Comparison of ENCODE assay signal across 19 cellular contexts in genomic region chr3:168990111-168990510, GRCh38.
DNase-seq lines count a peak whose midpoint lies in the region; ATAC-seq, FAIRE-seq and TF ChIP-seq lines count a peak whose summit lies in the region.
"Had no signal": no experiment of that assay in that cellular context is flagged by ENCODE, and none has a peak within 500 bp of the region (broad histone marks: within the 10 kb centered on the region; RNA-seq: fewer than 3 reads in every experiment).

No MANE protein-coding gene starts in this region.

- no peaks in the 10 kb centered on the region; the same call in 1 of the 2 replicates for H3K9me2 ChIP-seq in PC-9 (ENCODE audit: insufficient read depth)

- H3K27me3 ChIP-seq in HepG2 (ENCODE audit: control insufficient read depth in 1 of 2, insufficient read depth in 2 of 2, low read length in 2 of 2) = no peaks in the 10 kb centered on the region
- no peaks in the 10 kb centered on the region for H3K27me3 ChIP-seq in right lobe of liver
- H3K27me3 ChIP-seq in keratinocyte (ENCODE audit: control insufficient read depth, extremely low read depth, insufficient read depth, low read length) = no peaks in the 10 kb centered on the region
- H3K27me3 ChIP-seq in smooth muscle cell (ENCODE audit: low read depth) = no peaks in the 10 kb centered on the region
- H3K27me3 ChIP-seq in PC-9 (ENCODE audit: insufficient read depth, low read depth) = no peaks in the 10 kb centered on the region
- H3K27me3 ChIP-seq: BE2C had no signal

- H3F3A ChIP-seq in smooth muscle cell (ENCODE audit: low read depth) (no peaks in the 10 kb centered on the region), PC-9 (ENCODE audit: insufficient read depth, low read depth) (no peaks in the 10 kb centered on the region)

- CTCF ChIA-PET in HepG2 (lab: Yijun Ruan, JAX; ENCODE audit: low intra/inter-chr PET ratio, low total read pairs) (no interaction called here), PC-9 (lab: Charles Lee) (no interaction called here)

- ATAC-seq in HepG2 (no peak), right lobe of liver (no peak)

- 0 out of 2 replicates have a peak overlapping the region, but pooled peaks have one; percentile 15 for H3K4me2 ChIP-seq in HepG2 (ENCODE audit: low read depth, low read length)
- H3K4me2 ChIP-seq in keratinocyte (ENCODE audit: control insufficient read depth, extremely low read depth, insufficient read depth, low read depth, low read length) = no peak overlapping the region
- H3K4me2 ChIP-seq in smooth muscle cell = peak overlapping the region; percentile 20
- no peak overlapping the region for H3K4me2 ChIP-seq in PC-9

- dilution Hi-C loops in keratinocyte (cut with MboI; ENCODE audit: extremely low pct_ligation_motif_present, low sequenced_read_pairs) = no loop called here

- FAIRE-seq in HepG2 (lab: Jason Lieb, UNC) = no peak
- no peak for FAIRE-seq in keratinocyte (lab: Jason Lieb, UNC)

- TF ChIP-seq POLR2A in HepG2 (IDR thresholded peaks at IDR 0.05; ENCODE audit: insufficient read depth in 1 of 2, low read depth in 2 of 2, low read length in 2 of 2) = no peak
- no peak for TF ChIP-seq POLR2A in right lobe of liver (IDR thresholded peaks at IDR 0.05)

- no peaks in the 10 kb centered on the region for H3K9me1 ChIP-seq in keratinocyte (ENCODE audit: control insufficient read depth, extremely low read depth, insufficient read depth, low read length)

- POLR2A ChIA-PET in HepG2 (lab: Yijun Ruan, JAX) = no interaction called here
- POLR2A ChIA-PET in PC-9 (lab: Charles Lee; ENCODE audit: unreplicated experiment) = no interaction called here

- H4K20me1 ChIP-seq in HepG2 (ENCODE audit: insufficient read depth, low read length) = no peaks in the 10 kb centered on the region
- H4K20me1 ChIP-seq in keratinocyte (ENCODE audit: control insufficient read depth, extremely low read depth, insufficient read depth, low read length) = no peaks in the 10 kb centered on the region
- H4K20me1 ChIP-seq in smooth muscle cell (ENCODE audit: low read depth) = no peaks in the 10 kb centered on the region
- H4K20me1 ChIP-seq in PC-9 (ENCODE audit: insufficient read depth) = no peaks in the 10 kb centered on the region

- intact Hi-C loops in HepG2 (cut with micrococcal nuclease; ENCODE audit: unreplicated experiment) = no loop called here
- intact Hi-C loops in right lobe of liver (cut with DNase I) = no loop called here
- intact Hi-C loops in PC-9 (cut with micrococcal nuclease; ENCODE audit: unreplicated experiment) = no loop called here

- H3K36me3 ChIP-seq in HepG2 (replicated peaks in 1 of 2; ENCODE audit: control insufficient read depth in 1 of 2, insufficient read depth in 2 of 2, low read length in 2 of 2) (no peaks in the 10 kb centered on the region), right lobe of liver (no peaks in the 10 kb centered on the region), keratinocyte (ENCODE audit: control insufficient read depth in 2 of 2, extremely low read depth in 1 of 2, insufficient read depth in 2 of 2, low read length in 2 of 2) (no peaks in the 10 kb centered on the region), smooth muscle cell (ENCODE audit: low read depth) (no peaks in the 10 kb centered on the region), PC-9 (ENCODE audit: low read depth) (no peaks in the 10 kb centered on the region)
- H3K36me3 ChIP-seq: BE2C had no signal

- 63% methylated on average over 2 of the region's 2 CpGs for WGBS in HepG2 (ENCODE audit: low lambda C conversion rate)
- 51% methylated on average over 2 of the region's 2 CpGs for WGBS in right lobe of liver (ENCODE audit: insufficient coverage, low coverage, low lambda C conversion rate, missing lambda C conversion rate)
- WGBS in smooth muscle cell (ENCODE audit: low lambda C conversion rate) = 18% methylated on average over 2 of the region's 2 CpGs

- H3K4me1 ChIP-seq in HepG2 (ENCODE audit: insufficient read depth, low read length) (peaks cover 29% of the 10 kb centered on the region), right lobe of liver (no peaks in the 10 kb centered on the region), keratinocyte (ENCODE audit: control insufficient read depth, extremely low read depth, insufficient read depth, low read length) (peaks cover 14% of the 10 kb centered on the region), smooth muscle cell (ENCODE audit: low read depth) (no peaks in the 10 kb centered on the region), PC-9 (replicated peaks; ENCODE audit: insufficient read depth) (no peaks in the 10 kb centered on the region)
- H3K4me1 ChIP-seq: BE2C had no signal

- TF ChIP-seq RAD21 in HepG2 (CRISPR knock-in tag; IDR thresholded peaks at IDR 0.05) = no peak

- H3K9ac ChIP-seq in HepG2 (ENCODE audit: insufficient read depth, low read depth, low read length) (no peak overlapping the region), keratinocyte (ENCODE audit: control insufficient read depth, extremely low read depth, insufficient read depth, low read length) (no peak overlapping the region), smooth muscle cell (ENCODE audit: low read depth) (no peak overlapping the region)

- H3K79me2 ChIP-seq in HepG2 (ENCODE audit: insufficient read depth, low read length) (no peaks in the 10 kb centered on the region), keratinocyte (ENCODE audit: control insufficient read depth, insufficient read depth, low read length) (no peaks in the 10 kb centered on the region), smooth muscle cell (ENCODE audit: low read depth) (no peaks in the 10 kb centered on the region), PC-9 (ENCODE audit: low read depth) (no peaks in the 10 kb centered on the region)

- BruUV-seq in HepG2 (replicated peaks; lab: Mats Ljungman, UMichigan) (no TSS peak), PC-9 (replicated peaks; lab: Mats Ljungman, UMichigan) (no TSS peak)

- TF ChIP-seq EP300 in HepG2 (IDR thresholded peaks at IDR 0.05; ENCODE audit: low read depth in 2 of 2, low read length in 2 of 2) (no peak), HepG2 (CRISPR knock-in tag; IDR thresholded peaks at IDR 0.05; ENCODE audit: borderline replicate concordance) (no peak)

- H3K27ac ChIP-seq in HepG2 (ENCODE audit: extremely low read length, insufficient read depth, low read length) (no peak overlapping the region), right lobe of liver (no peak overlapping the region), keratinocyte (ENCODE audit: control insufficient read depth, insufficient read depth, low read length) (no peak overlapping the region), smooth muscle cell (ENCODE audit: low read depth) (no peak overlapping the region), PC-9 (no peak overlapping the region)

- no peak overlapping the region for H3K4me3 ChIP-seq in HepG2 (replicated peaks in 1 of 3; ENCODE audit: insufficient read depth in 1 of 3, low read depth in 2 of 3, low read length in 3 of 3)
- H3K4me3 ChIP-seq in right lobe of liver = no peak overlapping the region
- H3K4me3 ChIP-seq in choroid plexus epithelial cell (ENCODE audit: low read depth, low read length) = no peak overlapping the region
- H3K4me3 ChIP-seq in keratinocyte (ENCODE audit: control insufficient read depth in 2 of 3, extremely low read depth in 1 of 3, insufficient read depth in 2 of 3, low read depth in 1 of 3, low read length in 3 of 3) = no peak overlapping the region
- no peak overlapping the region for H3K4me3 ChIP-seq in smooth muscle cell
- no peak overlapping the region for H3K4me3 ChIP-seq in PC-9

- H2AFZ ChIP-seq in HepG2 (ENCODE audit: low read length) (no peak overlapping the region), keratinocyte (ENCODE audit: control insufficient read depth, low read length) (peak overlapping the region; percentile 39), smooth muscle cell (ENCODE audit: low read depth) (peak overlapping the region; percentile 26), PC-9 (no peak overlapping the region)

- DNase-seq in HepG2 (ENCODE audit: low spot score) = no peak
- DNase-seq in right lobe of liver = no peak
- DNase-seq in choroid plexus epithelial cell (ENCODE audit: low read depth) = peak; percentile 57
- DNase-seq in keratinocyte (ENCODE audit: low read depth, low spot score) = no peak
- no peak for DNase-seq in smooth muscle cell (lab: John Stamatoyannopoulos, UW; ENCODE audit: unreplicated experiment)
- DNase-seq in UCSD-AML1 (lab: John Stamatoyannopoulos, UW; ENCODE audit: unreplicated experiment) = no peak
- no peak for DNase-seq in PC-9
- no peak for DNase-seq in OCI-M2 (lab: John Stamatoyannopoulos, UW; ENCODE audit: unreplicated experiment)
- DNase-seq: BE2C; CD4-positive, CD25-positive, alpha-beta regulatory T cell; COR-L47; DMS 273 treated with DMSO at 0.1 percent for 48 hours; DND-41; KG1; MV-4-11; NCI-H187; NCI-H2107; NCI-H2227 treated with DMSO at 0.1 percent for 48 hours; NCI-H524 treated with DMSO at 0.1 percent for 48 hours had no signal

- TF ChIP-seq CTCF in HepG2 (CRISPR knock-in tag; IDR thresholded peaks at IDR 0.05) (no peak), right lobe of liver (IDR thresholded peaks at IDR 0.05) (no peak), choroid plexus epithelial cell (conservative IDR thresholded peaks at IDR 0.05; ENCODE audit: low read depth, low read length) (no peak), keratinocyte (optimal IDR thresholded peaks at IDR 0.05 in 1 of 3, IDR thresholded peaks at IDR 0.05 in 1 of 3, conservative IDR thresholded peaks at IDR 0.05 in 1 of 3; ENCODE audit: extremely low read depth in 1 of 3, insufficient read depth in 2 of 3, low read length in 3 of 3) (no peak), smooth muscle cell (IDR thresholded peaks at IDR 0.05; ENCODE audit: borderline replicate concordance, insufficient read depth, poor library complexity, severe bottlenecking) (no peak), PC-9 (conservative IDR thresholded peaks at IDR 0.05) (no peak)

- H3K9me3 ChIP-seq in HepG2 (ENCODE audit: low read length) (no peaks in the 10 kb centered on the region), right lobe of liver (no peaks in the 10 kb centered on the region), keratinocyte (ENCODE audit: control insufficient read depth, low read depth, low read length) (no peaks in the 10 kb centered on the region), smooth muscle cell (replicated peaks; ENCODE audit: low read depth) (no peaks in the 10 kb centered on the region), PC-9 (ENCODE audit: insufficient read depth, low read depth) (no peaks in the 10 kb centered on the region)
- H3K9me3 ChIP-seq: BE2C had no signal

- in situ Hi-C loops in HepG2 (cut with HindIII; ENCODE audit: extremely low pct_ligation_motif_present, low pct_unique_long_range_greater_than_20kb) = no loop called here

TF ChIP-seq in HepG2, 621 proteins besides CTCF, POLR2A, EP300 and RAD21:
- TF ChIP-seq ZNF780A (CRISPR knock-in tag; IDR thresholded peaks at IDR 0.05) (no peak), SRSF4 (IDR thresholded peaks at IDR 0.05; ENCODE audit: low read depth, low read length, poor library complexity, severe bottlenecking) (no peak)

Comparison
In these comparisons a context has a peak if more than half of its experiments do, and no peak if none do; other contexts are left out.
1. H2AFZ ChIP-seq: peak in keratinocyte (single experiment) and smooth muscle cell (single experiment); none in HepG2 (single experiment) and PC-9 (single experiment).
2. H3K4me2 ChIP-seq: peak in HepG2 (single experiment) and smooth muscle cell (single experiment); none in keratinocyte (single experiment) and PC-9 (single experiment).